ENCODE assay signal across 21 cellular contexts in the genomic region with DNA sequence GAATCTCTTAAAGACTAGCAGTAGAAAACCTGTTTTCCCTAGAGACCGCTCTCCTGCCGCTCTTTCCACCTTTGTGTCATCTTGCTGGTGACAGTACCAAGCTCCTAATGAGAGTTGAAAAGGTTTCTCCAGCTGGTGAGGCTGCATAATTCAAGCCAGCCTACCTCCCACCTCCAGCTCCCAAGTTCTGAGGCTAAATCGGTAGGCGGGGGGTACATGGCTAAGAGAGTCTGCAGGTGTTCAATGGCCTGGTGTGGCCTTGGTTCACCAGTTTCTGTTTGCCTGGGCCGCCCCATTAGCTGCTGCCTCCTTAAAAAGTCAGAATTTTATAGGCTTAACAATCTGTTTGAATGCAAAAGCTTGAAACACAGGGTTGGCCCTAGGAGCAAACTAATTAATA.
A peak's percentile ranks its signal among the peaks of the same experiment; 100 is the strongest.
DNase-seq lines count a peak whose midpoint lies in the region; ATAC-seq and TF ChIP-seq lines count a peak whose summit lies in the region.
"Had no signal": no experiment of that assay in that cellular context is flagged by ENCODE, and none has a peak within 500 bp of the region (broad histone marks: within the 10 kb centered on the region; RNA-seq: fewer than 3 reads in every experiment).

No MANE protein-coding gene starts in this region.

- no peaks in the 10 kb centered on the region for H3K79me2 ChIP-seq in GM23338 (replicated peaks; ENCODE audit: insufficient read depth)

- DNase-seq in GM23338 (ENCODE audit: low spot score) (no peak), WTC11 (ENCODE audit: low spot score) (no peak), sciatic nerve (ENCODE audit: low spot score) (peak; percentile 13)
- no peak for DNase-seq in activated CD4-positive, alpha-beta T cell treated with anti-CD3 and anti-CD28 coated beads, Interleukin-2, amount 50 U/mL, for 1 hour
- no peak for DNase-seq in activated naive CD8-positive, alpha-beta T cell treated with anti-CD3 and anti-CD28 coated beads for 36 hours
- DNase-seq: AML-193; CD4-positive, alpha-beta T cell; KBM-7; NCI-H1092; NCI-H1417 treated with DMSO at 0.1 percent for 48 hours; NCI-H1694 treated with DMSO at 0.1 percent for 48 hours; NCI-H2081 treated with DMSO at 0.1 percent for 48 hours; NCI-H2171; NCI-H226; NCI-H524; NCI-H748 treated with DMSO at 0.1 percent for 48 hours; SK-N-SH; SW 1271 had no signal

- no peak overlapping the region for H3K27ac Mint-ChIP-seq in GM23338
- peak overlapping the region; percentile 91 for H3K27ac Mint-ChIP-seq in WTC11
- no peak overlapping the region for H3K27ac Mint-ChIP-seq in activated naive CD8-positive, alpha-beta T cell treated with anti-CD3 and anti-CD28 coated beads for 36 hours
- H3K27ac Mint-ChIP-seq: CD4-positive, alpha-beta T cell had no signal

- no peaks in the 10 kb centered on the region for H3F3A ChIP-seq in GM23338 (replicated peaks; ENCODE audit: low read depth)

- H3K27ac ChIP-seq in GM23338 (ENCODE audit: low read depth), result no peak overlapping the region
- H3K27ac ChIP-seq in KOPT-K1 (ENCODE audit: low read depth, low read length, poor library complexity, severe bottlenecking), result peak overlapping the region; percentile 37
- H3K27ac ChIP-seq: BLaER1 treated with 17β-estradiol and CSF1 and Interleukin-3, amounts not matched to agents 10 nM and 100 nM had no signal

- peaks cover 10% of the 10 kb centered on the region; the same call in 1 of the 2 replicates for H3K9me2 ChIP-seq in GM23338 (ENCODE audit: insufficient read depth)
- H3K9me2 ChIP-seq: SK-N-SH had no signal

- H3K36me3 Mint-ChIP-seq in GM23338 (ENCODE audit: low read depth) (peaks cover 8% of the 10 kb centered on the region), WTC11 (peaks cover 8% of the 10 kb centered on the region)
- peaks cover 4% of the 10 kb centered on the region for H3K36me3 Mint-ChIP-seq in activated naive CD8-positive, alpha-beta T cell treated with anti-CD3 and anti-CD28 coated beads for 36 hours

- H4K20me1 ChIP-seq in GM23338 (replicated peaks; ENCODE audit: insufficient read depth), result no peaks in the 10 kb centered on the region
- H4K20me1 ChIP-seq: BLaER1 treated with 17β-estradiol and CSF1 and Interleukin-3, amounts not matched to agents 10 nM and 100 nM had no signal

- TF ChIP-seq CTCF in GM23338 (conservative IDR thresholded peaks at IDR 0.05; ENCODE audit: low read depth in 2 of 2), result no peak
- TF ChIP-seq CTCF in WTC11 (IDR thresholded peaks at IDR 0.05), result no peak

- H3K4me2 ChIP-seq in GM23338, result peak overlapping the region; percentile 5
- H3K4me2 ChIP-seq: SK-N-SH had no signal

- no peaks in the 10 kb centered on the region for H3K9me3 ChIP-seq in KOPT-K1 (ENCODE audit: insufficient read depth, low read length, poor library complexity, severe bottlenecking)
- H3K9me3 ChIP-seq: BLaER1 treated with 17β-estradiol and CSF1 and Interleukin-3, amounts not matched to agents 10 nM and 100 nM; SK-N-SH had no signal

- no peak overlapping the region for H3K4me3 ChIP-seq in GM23338
- H3K4me3 ChIP-seq: BLaER1 treated with 17β-estradiol and CSF1 and Interleukin-3, amounts not matched to agents 10 nM and 100 nM had no signal

- H3K4me3 Mint-ChIP-seq in GM23338, result no peak overlapping the region
- H3K4me3 Mint-ChIP-seq in WTC11, result no peak overlapping the region
- H3K4me3 Mint-ChIP-seq in activated naive CD8-positive, alpha-beta T cell treated with anti-CD3 and anti-CD28 coated beads for 36 hours, result no peak overlapping the region
- H3K4me3 Mint-ChIP-seq: CD4-positive, alpha-beta T cell had no signal

- intact Hi-C loops in sciatic nerve (cut with DNase I), result no loop called here

- no peaks in the 10 kb centered on the region for H3K27me3 ChIP-seq in GM23338 (ENCODE audit: insufficient read depth)
- H3K27me3 ChIP-seq: BLaER1 treated with 17β-estradiol and CSF1 and Interleukin-3, amounts not matched to agents 10 nM and 100 nM had no signal

- peaks cover under 1% of the 10 kb centered on the region for H3K9me3 Mint-ChIP-seq in GM23338
- peaks cover 9% of the 10 kb centered on the region for H3K9me3 Mint-ChIP-seq in WTC11
- no peaks in the 10 kb centered on the region for H3K9me3 Mint-ChIP-seq in activated naive CD8-positive, alpha-beta T cell treated with anti-CD3 and anti-CD28 coated beads for 36 hours
- H3K9me3 Mint-ChIP-seq: CD4-positive, alpha-beta T cell had no signal

- H3K4me1 ChIP-seq in GM23338 (ENCODE audit: insufficient read depth), result peaks cover 31% of the 10 kb centered on the region

- POLR2A ChIA-PET in WTC11 (lab: Charles Lee), result no interaction called here

- H3K36me3 ChIP-seq in GM23338 (ENCODE audit: insufficient read depth) (no peaks in the 10 kb centered on the region), KOPT-K1 (ENCODE audit: insufficient read depth, low read length) (no peaks in the 10 kb centered on the region)

- H2AFZ ChIP-seq in GM23338, result no peak overlapping the region

- no peak for ATAC-seq in GM23338
- no peak; the same call in 1 of the 2 replicates for ATAC-seq in WTC11
- ATAC-seq in sciatic nerve, result no peak
- no peak for ATAC-seq in HG02588 (IDR thresholded peaks at IDR 0.05; ENCODE audit: unreplicated experiment)

- CTCF ChIA-PET in WTC11 (lab: Charles Lee), result interaction anchor here (0.9 to 1.4 kb wide), 6 partner anchors 14 to 410 kb away, joined by 3 read pairs; no protein-coding TSS in a partner anchor

- H3K27me3 Mint-ChIP-seq in GM23338 (ENCODE audit: insufficient read depth, low read depth, poor library complexity) (peaks cover 8% of the 10 kb centered on the region), WTC11 (ENCODE audit: low read depth) (peaks cover 13% of the 10 kb centered on the region)
- no peaks in the 10 kb centered on the region for H3K27me3 Mint-ChIP-seq in activated naive CD8-positive, alpha-beta T cell treated with anti-CD3 and anti-CD28 coated beads for 36 hours
- H3K27me3 Mint-ChIP-seq: CD4-positive, alpha-beta T cell had no signal

- H3K4me1 Mint-ChIP-seq in GM23338, result peaks cover 66% of the 10 kb centered on the region
- H3K4me1 Mint-ChIP-seq in WTC11, result peaks cover 75% of the 10 kb centered on the region
- no peaks in the 10 kb centered on the region for H3K4me1 Mint-ChIP-seq in activated naive CD8-positive, alpha-beta T cell treated with anti-CD3 and anti-CD28 coated beads for 36 hours

TF ChIP-seq in GM23338, 12 proteins besides CTCF, POLR2A, EP300 and RAD21:
- TF ChIP-seq, protein P1, sequence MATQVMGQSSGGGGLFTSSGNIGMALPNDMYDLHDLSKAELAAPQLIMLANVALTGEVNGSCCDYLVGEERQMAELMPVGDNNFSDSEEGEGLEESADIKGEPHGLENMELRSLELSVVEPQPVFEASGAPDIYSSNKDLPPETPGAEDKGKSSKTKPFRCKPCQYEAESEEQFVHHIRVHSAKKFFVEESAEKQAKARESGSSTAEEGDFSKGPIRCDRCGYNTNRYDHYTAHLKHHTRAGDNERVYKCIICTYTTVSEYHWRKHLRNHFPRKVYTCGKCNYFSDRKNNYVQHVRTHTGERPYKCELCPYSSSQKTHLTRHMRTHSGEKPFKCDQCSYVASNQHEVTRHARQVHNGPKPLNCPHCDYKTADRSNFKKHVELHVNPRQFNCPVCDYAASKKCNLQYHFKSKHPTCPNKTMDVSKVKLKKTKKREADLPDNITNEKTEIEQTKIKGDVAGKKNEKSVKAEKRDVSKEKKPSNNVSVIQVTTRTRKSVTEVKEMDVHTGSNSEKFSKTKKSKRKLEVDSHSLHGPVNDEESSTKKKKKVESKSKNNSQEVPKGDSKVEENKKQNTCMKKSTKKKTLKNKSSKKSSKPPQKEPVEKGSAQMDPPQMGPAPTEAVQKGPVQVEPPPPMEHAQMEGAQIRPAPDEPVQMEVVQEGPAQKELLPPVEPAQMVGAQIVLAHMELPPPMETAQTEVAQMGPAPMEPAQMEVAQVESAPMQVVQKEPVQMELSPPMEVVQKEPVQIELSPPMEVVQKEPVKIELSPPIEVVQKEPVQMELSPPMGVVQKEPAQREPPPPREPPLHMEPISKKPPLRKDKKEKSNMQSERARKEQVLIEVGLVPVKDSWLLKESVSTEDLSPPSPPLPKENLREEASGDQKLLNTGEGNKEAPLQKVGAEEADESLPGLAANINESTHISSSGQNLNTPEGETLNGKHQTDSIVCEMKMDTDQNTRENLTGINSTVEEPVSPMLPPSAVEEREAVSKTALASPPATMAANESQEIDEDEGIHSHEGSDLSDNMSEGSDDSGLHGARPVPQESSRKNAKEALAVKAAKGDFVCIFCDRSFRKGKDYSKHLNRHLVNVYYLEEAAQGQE (IDR thresholded peaks at IDR 0.05; ENCODE audit: unreplicated experiment), result no peak

TF ChIP-seq in WTC11, 78 proteins besides CTCF, POLR2A, EP300 and RAD21 (continues in another document):
- no peak for TF ChIP-seq FOXK1 (CRISPR knock-in tag; IDR thresholded peaks at IDR 0.05)
- TF ChIP-seq, protein P2, sequence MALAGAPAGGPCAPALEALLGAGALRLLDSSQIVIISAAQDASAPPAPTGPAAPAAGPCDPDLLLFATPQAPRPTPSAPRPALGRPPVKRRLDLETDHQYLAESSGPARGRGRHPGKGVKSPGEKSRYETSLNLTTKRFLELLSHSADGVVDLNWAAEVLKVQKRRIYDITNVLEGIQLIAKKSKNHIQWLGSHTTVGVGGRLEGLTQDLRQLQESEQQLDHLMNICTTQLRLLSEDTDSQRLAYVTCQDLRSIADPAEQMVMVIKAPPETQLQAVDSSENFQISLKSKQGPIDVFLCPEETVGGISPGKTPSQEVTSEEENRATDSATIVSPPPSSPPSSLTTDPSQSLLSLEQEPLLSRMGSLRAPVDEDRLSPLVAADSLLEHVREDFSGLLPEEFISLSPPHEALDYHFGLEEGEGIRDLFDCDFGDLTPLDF (CRISPR knock-in tag; IDR thresholded peaks at IDR 0.05), result no peak
- TF ChIP-seq SOX15 (CRISPR knock-in tag; IDR thresholded peaks at IDR 0.05), result no peak
